26 cellular contexts compared by ENCODE assay signal in the genomic region with DNA sequence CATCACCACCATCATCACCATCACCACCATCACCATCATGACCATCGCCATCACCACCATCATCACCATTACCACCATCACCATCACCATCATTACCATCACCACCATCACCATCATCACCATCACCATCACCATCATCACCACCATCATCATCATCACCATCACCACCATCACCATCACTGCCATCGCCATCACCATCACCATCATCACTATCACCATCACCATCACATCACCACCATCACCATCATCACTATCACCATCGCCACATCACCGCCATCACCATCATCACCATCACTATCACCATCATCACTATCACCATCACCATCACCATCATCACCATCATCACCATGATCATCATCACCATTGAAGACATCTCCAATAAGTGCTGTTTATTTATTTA. TPM values are rescaled to one million over a fixed set of nuclear protein-coding genes. Genes with fewer than 3 reads are reported as not detected.
"Had no signal": no experiment of that assay in that cellular context is flagged by ENCODE, and none has a peak within 500 bp of the region (broad histone marks: within the 10 kb centered on the region; RNA-seq: fewer than 3 reads in every experiment).

No MANE protein-coding gene starts in this region.

- H3K36me3 Mint-ChIP-seq: activated naive CD4-positive, alpha-beta T cell treated with anti-CD3 and anti-CD28 coated beads, Interleukin-2, amount 50 U/mL, for 24 hours had no signal

- H3K27ac ChIP-seq: Peyer's patch, RWPE1, SJCRH30, VCaP had no signal

- H3K4me1 Mint-ChIP-seq: activated CD4-positive, alpha-beta T cell treated with anti-CD3 and anti-CD28 coated beads for 36 hours; activated naive CD4-positive, alpha-beta T cell treated with anti-CD3 and anti-CD28 coated beads, Interleukin-2, amount 50 U/mL, for 24 hours had no signal

- H3K4me3 Mint-ChIP-seq: activated CD4-positive, alpha-beta T cell treated with anti-CD3 and anti-CD28 coated beads for 36 hours; activated CD8-positive, alpha-beta T cell treated with anti-CD3 and anti-CD28 coated beads for 36 hours; activated naive CD4-positive, alpha-beta T cell treated with anti-CD3 and anti-CD28 coated beads, Interleukin-2, amount 50 U/mL, for 24 hours; activated T-cell treated with anti-CD3 and anti-CD28 coated beads, Interleukin-2, amount 50 U/mL, for 72 hours had no signal

- H3K4me2 ChIP-seq: SK-N-SH had no signal

- H3K27me3 ChIP-seq: Peyer's patch, SJCRH30 had no signal

- H3K36me3 ChIP-seq: Peyer's patch, SJCRH30 had no signal

- H3K9me3 ChIP-seq: Peyer's patch, SK-N-SH had no signal

- ATAC-seq: activated CD4-positive, alpha-beta T cell treated with anti-CD3 and anti-CD28 coated beads for 36 hours; activated CD8-positive, alpha-beta T cell treated with anti-CD3 and anti-CD28 coated beads for 36 hours; activated T-cell treated with anti-CD3 and anti-CD28 coated beads, Interleukin-2, amount 50 U/mL, for 72 hours had no signal

- H3K4me3 ChIP-seq: Peyer's patch, SJCRH30 had no signal

- H3K9ac ChIP-seq: SK-N-SH had no signal

- H3K4me1 ChIP-seq: Peyer's patch had no signal

- H3K27ac Mint-ChIP-seq: activated CD4-positive, alpha-beta T cell treated with anti-CD3 and anti-CD28 coated beads for 36 hours; activated CD8-positive, alpha-beta T cell treated with anti-CD3 and anti-CD28 coated beads for 36 hours; activated naive CD4-positive, alpha-beta T cell treated with anti-CD3 and anti-CD28 coated beads, Interleukin-2, amount 50 U/mL, for 24 hours; activated T-cell treated with anti-CD3 and anti-CD28 coated beads, Interleukin-2, amount 50 U/mL, for 72 hours; activated T-helper 2 cell treated with anti-CD3 and anti-CD28 coated beads, Interferon-gamma antibody, Interleukin-2, Interleukin-4, amounts not matched to agents 10 μg/mL and 5 μg/mL and 100 μg/mL, durations not matched to agents 14 hours and 24 hours and 36 hours had no signal

- DNase-seq: activated CD4-positive, alpha-beta T cell treated with anti-CD3 and anti-CD28 coated beads for 36 hours; activated CD4-positive, alpha-beta T cell treated with anti-CD3 and anti-CD28 coated beads, Interleukin-2, amount 50 U/mL, for 1 hour; activated CD4-positive, CD25-positive, alpha-beta regulatory T cell; activated CD8-positive, alpha-beta memory T cell treated with anti-CD3 and anti-CD28 coated beads, Interleukin-2, amount 50 U/mL, for 4 hours; activated CD8-positive, alpha-beta T cell treated with anti-CD3 and anti-CD28 coated beads for 36 hours; activated naive CD4-positive, alpha-beta T cell; activated T-cell treated with anti-CD3 and anti-CD28 coated beads, Interleukin-2, amount 50 U/mL, for 72 hours; aorta; cerebellar nuclear complex; Kasumi-1; NCI-H1105 treated with DMSO at 0.1 percent for 48 hours; NCI-H1436 treated with DMSO at 0.1 percent for 48 hours; NCI-H187; NCI-H2081; NCI-H510A treated with DMSO at 0.1 percent for 48 hours; NCI-H69; NK-92 treated with Interleukin-12 subunit alpha and Interleukin-12 subunit beta, amount 100 ng/mL, for 24 hours; Peyer's patch; Right ventricle myocardium superior; SJCRH30; SK-N-SH; T-helper 1 cell had no signal

RNA-seq across cellular contexts. Expression of a gene that starts 36.2 kb away (rescaled TPM):
- total RNA-seq: SJCRH30 had no signal
